In the genomic region with DNA sequence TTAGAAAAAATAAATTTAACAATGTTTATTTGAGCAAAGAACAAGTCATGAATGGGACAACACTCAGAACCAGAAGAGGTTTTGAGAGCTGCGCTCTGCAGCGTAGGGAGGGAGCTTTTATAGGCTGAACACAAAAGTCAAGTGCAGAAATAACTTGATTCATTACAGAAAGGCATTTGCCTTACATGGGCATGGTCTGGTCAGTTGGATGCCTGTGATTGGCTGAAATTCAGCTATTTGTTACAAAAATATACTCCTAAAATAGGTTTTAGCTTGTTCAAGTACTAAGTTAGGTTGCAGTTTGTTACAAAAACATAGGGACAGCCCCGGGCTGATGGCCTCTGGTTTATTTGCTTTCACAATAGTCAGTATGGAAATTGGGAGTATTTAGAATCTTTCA, we compare ENCODE assay signal across 30 cellular contexts.
"Had no signal": no experiment of that assay in that cellular context is flagged by ENCODE, and none has a peak within 500 bp of the region (broad histone marks: within the 10 kb centered on the region; RNA-seq: fewer than 3 reads in every experiment).

No MANE protein-coding gene starts in this region.

- H2AFZ ChIP-seq: hepatocyte had no signal

- H3K4me1 ChIP-seq: gastroesophageal sphincter, pancreas, prostate gland, sigmoid colon, tibial nerve had no signal

- H3K27me3 Mint-ChIP-seq: activated CD8-positive, alpha-beta memory T cell treated with anti-CD3 and anti-CD28 coated beads, Interleukin-2, amount 10 ng/mL, durations not matched to agents 7 days and 5 days had no signal

- H3K9me3 ChIP-seq: pancreas, prostate gland had no signal

- ATAC-seq: activated CD4-positive, alpha-beta T cell treated with anti-CD3 and anti-CD28 coated beads for 36 hours; activated CD8-positive, alpha-beta memory T cell treated with anti-CD3 and anti-CD28 coated beads, Interleukin-2, amount 10 ng/mL, durations not matched to agents 7 days and 5 days; activated CD8-positive, alpha-beta T cell treated with anti-CD3 and anti-CD28 coated beads, Interleukin-2, amount 10 ng/mL, durations not matched to agents 7 days and 5 days; activated naive CD4-positive, alpha-beta T cell treated with anti-CD3 and anti-CD28 coated beads, Interleukin-2, amount 50 U/mL, for 72 hours; activated T-cell treated with anti-CD3 and anti-CD28 coated beads, Interleukin-2, amount 50 U/mL, for 72 hours; gastroesophageal sphincter; stimulated activated naive B cell treated with anti-CD40 and anti-IgM and Interleukin-4, amounts not matched to agents 10 μg/mL and 1 μg/mL and 100 μg/mL, for 72 hours had no signal

- H3K27ac ChIP-seq: brain microvascular endothelial cell, gastroesophageal sphincter, hepatocyte, prostate gland, sigmoid colon, stomach, tibial nerve had no signal

- H3K4me1 Mint-ChIP-seq: activated B cell treated with CpG ODN at 0.5 μM for 24 hours; activated CD4-positive, alpha-beta T cell treated with anti-CD3 and anti-CD28 coated beads for 36 hours; activated CD8-positive, alpha-beta memory T cell treated with anti-CD3 and anti-CD28 coated beads, Interleukin-2, amount 10 ng/mL, durations not matched to agents 7 days and 5 days; naive B cell; stimulated activated naive B cell treated with anti-CD40 and anti-IgM and Interleukin-4, amounts not matched to agents 10 μg/mL and 1 μg/mL and 100 μg/mL, for 72 hours had no signal

- H3K4me2 ChIP-seq: hepatocyte, smooth muscle cell had no signal

- H3K36me3 ChIP-seq: brain microvascular endothelial cell, gastroesophageal sphincter, pancreas, prostate gland, sigmoid colon, stomach, tibial nerve had no signal

- H3K36me3 Mint-ChIP-seq: activated CD8-positive, alpha-beta memory T cell treated with anti-CD3 and anti-CD28 coated beads, Interleukin-2, amount 10 ng/mL, durations not matched to agents 7 days and 5 days; activated naive CD4-positive, alpha-beta T cell treated with anti-CD3 and anti-CD28 coated beads, Interleukin-2, amount 50 U/mL, for 72 hours; stimulated activated naive B cell treated with anti-CD40 and anti-IgM and Interleukin-4, amounts not matched to agents 10 μg/mL and 1 μg/mL and 100 μg/mL, for 72 hours had no signal

- H3K4me3 Mint-ChIP-seq: activated B cell treated with CpG ODN at 0.5 μM for 24 hours; activated CD4-positive, alpha-beta T cell treated with anti-CD3 and anti-CD28 coated beads for 36 hours; activated CD8-positive, alpha-beta memory T cell treated with anti-CD3 and anti-CD28 coated beads, Interleukin-2, amount 10 ng/mL, durations not matched to agents 7 days and 5 days; activated CD8-positive, alpha-beta T cell treated with anti-CD3 and anti-CD28 coated beads, Interleukin-2, amount 10 ng/mL, durations not matched to agents 7 days and 5 days; activated T-cell treated with anti-CD3 and anti-CD28 coated beads, Interleukin-2, amount 50 U/mL, for 72 hours; dendritic cell treated with granulocyte-macrophage colony-stimulating factor and Interleukin-4, amounts not matched to agents 40 ng/mL and 50 ng/mL, for 4 days; mesothelial cell of epicardium; naive B cell; neural crest cell; stimulated activated naive B cell treated with anti-CD40 and anti-IgM and Interleukin-4, amounts not matched to agents 10 μg/mL and 1 μg/mL and 100 μg/mL, for 72 hours; T-helper 2 cell treated with Interferon-gamma antibody and Interleukin-4, amounts not matched to agents 5 μg/mL and 100 μg/mL, for 36 hours had no signal

- DNase-seq: activated B cell treated with CpG ODN at 0.5 μM for 24 hours; activated CD4-positive, alpha-beta T cell treated with anti-CD3 and anti-CD28 coated beads for 36 hours; activated CD8-positive, alpha-beta memory T cell treated with anti-CD3 and anti-CD28 coated beads, Interleukin-2, amount 10 ng/mL, durations not matched to agents 7 days and 5 days; activated CD8-positive, alpha-beta T cell treated with anti-CD3 and anti-CD28 coated beads, Interleukin-2, amount 10 ng/mL, durations not matched to agents 7 days and 5 days; activated naive CD4-positive, alpha-beta T cell; activated T-cell treated with anti-CD3 and anti-CD28 coated beads, Interleukin-2, amount 50 U/mL, for 72 hours; anterior cingulate cortex; brain microvascular endothelial cell; islet precursor cell; left ventricle myocardium superior; mammary epithelial cell; naive B cell; nucleus accumbens; pancreas; retina; sigmoid colon; stimulated activated CD4-positive, alpha-beta T cell treated with anti-CD3 and anti-CD28 coated beads, Interleukin-1b, Interleukin-23, amount 100 ng/mL, for 48 hours; stimulated activated naive B cell treated with anti-CD40 and anti-IgM and Interleukin-4, amounts not matched to agents 10 μg/mL and 1 μg/mL and 100 μg/mL, for 72 hours; stomach; T-helper 1 cell had no signal

- H3K27me3 ChIP-seq: brain microvascular endothelial cell, gastroesophageal sphincter, hepatocyte, pancreas, sigmoid colon, stomach, tibial nerve had no signal

- H3K4me3 ChIP-seq: gastroesophageal sphincter, hepatocyte, pancreas, prostate gland, sigmoid colon, smooth muscle cell, stomach, tibial nerve had no signal

- H3K27ac Mint-ChIP-seq: activated B cell treated with CpG ODN at 0.5 μM for 24 hours; activated CD4-positive, alpha-beta T cell treated with anti-CD3 and anti-CD28 coated beads for 36 hours; activated CD8-positive, alpha-beta memory T cell treated with anti-CD3 and anti-CD28 coated beads, Interleukin-2, amount 10 ng/mL, durations not matched to agents 7 days and 5 days; activated CD8-positive, alpha-beta T cell treated with anti-CD3 and anti-CD28 coated beads, Interleukin-2, amount 10 ng/mL, durations not matched to agents 7 days and 5 days; activated naive CD4-positive, alpha-beta T cell treated with anti-CD3 and anti-CD28 coated beads, Interleukin-2, amount 50 U/mL, for 72 hours; activated T-cell treated with anti-CD3 and anti-CD28 coated beads, Interleukin-2, amount 50 U/mL, for 72 hours; dendritic cell treated with granulocyte-macrophage colony-stimulating factor and Interleukin-4, amounts not matched to agents 40 ng/mL and 50 ng/mL, for 4 days; mesothelial cell of epicardium; naive B cell; stimulated activated naive B cell treated with anti-CD40 and anti-IgM and Interleukin-4, amounts not matched to agents 10 μg/mL and 1 μg/mL and 100 μg/mL, for 72 hours; T-helper 2 cell treated with Interferon-gamma antibody and Interleukin-4, amounts not matched to agents 5 μg/mL and 100 μg/mL, for 36 hours had no signal
